ENCODE assay signal across 23 cellular contexts in the genomic region with DNA sequence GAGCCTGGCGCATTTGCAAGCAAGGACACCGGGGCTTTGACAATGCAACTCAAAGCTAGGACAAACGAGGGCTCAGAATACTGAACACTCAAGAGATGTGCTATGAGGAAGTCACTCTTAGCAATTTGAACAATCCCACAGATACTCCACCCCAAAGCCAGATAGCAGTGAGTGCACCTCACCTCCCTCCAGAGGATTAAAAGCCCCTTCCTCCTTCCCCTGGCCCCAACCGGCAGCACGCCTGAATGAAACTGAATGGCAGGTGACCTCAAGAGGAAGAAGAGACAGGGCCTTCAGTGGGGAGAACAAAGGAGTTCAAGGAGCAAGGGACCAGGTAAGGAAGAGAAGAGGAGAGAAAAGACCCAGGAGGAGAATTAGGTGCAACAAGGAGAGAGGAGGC. TPM values are rescaled to one million over a fixed set of nuclear protein-coding genes. Genes with fewer than 3 reads are reported as not detected.
"Had no signal": no experiment of that assay in that cellular context is flagged by ENCODE, and none has a peak within 500 bp of the region (broad histone marks: within the 10 kb centered on the region; RNA-seq: fewer than 3 reads in every experiment).

No MANE protein-coding gene starts in this region.

- FAIRE-seq: islet of Langerhans, pancreas, small intestine had no signal

- DNase-seq: erythroblast; gastrocnemius medialis; heart right ventricle; hypothalamus; mammary epithelial cell; naive thymus-derived CD4-positive, alpha-beta T cell; nucleus accumbens; pancreas; right cardiac atrium; small intestine; stimulated activated CD4-positive, alpha-beta T cell treated with anti-CD3 and anti-CD28 coated beads, Interleukin-2, amount 100 ng/mL, for 48 hours; stimulated activated naive CD4-positive, alpha-beta T cell treated with Interleukin-2 at 50 U/mL for 16 hours; thyroid gland; upper lobe of right lung had no signal

- H3K36me3 Mint-ChIP-seq: naive thymus-derived CD4-positive, alpha-beta T cell had no signal

- H3K27ac ChIP-seq: gastrocnemius medialis, heart right ventricle, pancreas, suprapubic skin, thyroid gland, upper lobe of right lung, vagina had no signal

- H3K36me3 ChIP-seq: gastrocnemius medialis, heart right ventricle, pancreas, suprapubic skin, thyroid gland, upper lobe of right lung, vagina had no signal

- H3K4me1 ChIP-seq: gastrocnemius medialis, heart right ventricle, pancreas, upper lobe of right lung, vagina had no signal

- ATAC-seq: gastrocnemius medialis; heart right ventricle; left lobe of liver; naive thymus-derived CD4-positive, alpha-beta T cell; pancreas; right cardiac atrium; upper lobe of right lung had no signal

- H3K27ac Mint-ChIP-seq: progenitor cell of endocrine pancreas had no signal

- H3K9me3 ChIP-seq: gastrocnemius medialis, pancreas, suprapubic skin, thyroid gland, upper lobe of right lung, vagina had no signal

- H3K27me3 ChIP-seq: pancreas, suprapubic skin, thyroid gland, vagina had no signal

- H3K4me3 Mint-ChIP-seq: naive thymus-derived CD4-positive, alpha-beta T cell had no signal

- H3K4me1 Mint-ChIP-seq: naive thymus-derived CD4-positive, alpha-beta T cell had no signal

- H3K4me3 ChIP-seq: gastrocnemius medialis, heart right ventricle, pancreas, suprapubic skin, thyroid gland, upper lobe of right lung, vagina had no signal

RNA-seq across cellular contexts. Expression of gene KRT78, which starts 1.9 kb away (rescaled TPM):
- total RNA-seq: fibroblast of lung; gastrocnemius medialis; heart right ventricle; left lobe of liver; mammary epithelial cell; mesenteric fat pad; mononuclear cell; naive thymus-derived CD4-positive, alpha-beta T cell; progenitor cell of endocrine pancreas; right cardiac atrium; upper lobe of right lung had no signal

RNA-seq across cellular contexts. Expression of gene KRT79, which starts 16.6 kb away (rescaled TPM):
- total RNA-seq: fibroblast of lung; gastrocnemius medialis; heart right ventricle; left lobe of liver; mammary epithelial cell; mononuclear cell; naive thymus-derived CD4-positive, alpha-beta T cell; progenitor cell of endocrine pancreas; right cardiac atrium; thyroid gland had no signal

RNA-seq across cellular contexts. Expression of gene KRT4, which starts 36.8 kb away (rescaled TPM):
- total RNA-seq: gastrocnemius medialis; heart right ventricle; left lobe of liver; mammary epithelial cell; mesenteric fat pad; mononuclear cell; naive thymus-derived CD4-positive, alpha-beta T cell; right cardiac atrium had no signal

RNA-seq across cellular contexts. Expression of gene KRT3, which starts 54.8 kb away (rescaled TPM):
- total RNA-seq: fibroblast of lung; gastrocnemius medialis; heart right ventricle; left lobe of liver; lower leg skin; mammary epithelial cell; mesenteric fat pad; mononuclear cell; naive thymus-derived CD4-positive, alpha-beta T cell; pancreas; progenitor cell of endocrine pancreas; right cardiac atrium; suprapubic skin; thyroid gland; upper lobe of right lung; vagina had no signal
